In genomic region chr6:31865205-31866118, GRCh38 we compare ENCODE assay signal across 1 cellular context.
TF ChIP-seq lines count a peak whose summit lies in the region.

No MANE protein-coding gene starts in this region.

TF ChIP-seq in liver, 16 proteins besides CTCF, POLR2A, EP300 and RAD21 (continued from another document):
- no peak for TF ChIP-seq ZBTB33 (IDR thresholded peaks at IDR 0.05)
- TF ChIP-seq RXRA (IDR thresholded peaks at IDR 0.05) = peak; percentile 31 to 40
- no peak for TF ChIP-seq ATF3 (IDR thresholded peaks at IDR 0.05)
- TF ChIP-seq SP1 (IDR thresholded peaks at IDR 0.05) = peak; percentile 17
- TF ChIP-seq MAX (IDR thresholded peaks at IDR 0.05) = no peak
- no peak for TF ChIP-seq GABPA (IDR thresholded peaks at IDR 0.05 in 1 of 2, conservative IDR thresholded peaks at IDR 0.05 in 1 of 2)
- no peak for TF ChIP-seq YY1 (IDR thresholded peaks at IDR 0.05)
- TF ChIP-seq HNF4G (IDR thresholded peaks at IDR 0.05) = no peak
- no peak for TF ChIP-seq REST (IDR thresholded peaks at IDR 0.05)
- no peak for TF ChIP-seq FOXA2 (IDR thresholded peaks at IDR 0.05)
- TF ChIP-seq EGR1 (IDR thresholded peaks at IDR 0.05; ENCODE audit: low read depth in 2 of 2) = no peak
- peak; percentile 10 to 29 for TF ChIP-seq HNF4A (conservative IDR thresholded peaks at IDR 0.05)
- no peak for TF ChIP-seq NR2F2 (IDR thresholded peaks at IDR 0.05)
- TF ChIP-seq FOXA1 (IDR thresholded peaks at IDR 0.05) = no peak
- TF ChIP-seq TAF1 (conservative IDR thresholded peaks at IDR 0.05) = no peak
